18 cellular contexts compared by ENCODE assay signal in genomic region chr3:99751649-99752048, GRCh38.
DNase-seq lines count a peak whose midpoint lies in the region; ATAC-seq, FAIRE-seq and TF ChIP-seq lines count a peak whose summit lies in the region.
"Had no signal": no experiment of that assay in that cellular context is flagged by ENCODE, and none has a peak within 500 bp of the region (broad histone marks: within the 10 kb centered on the region; RNA-seq: fewer than 3 reads in every experiment).

No MANE protein-coding gene starts in this region.

- peak overlapping the region; percentile 13 for H2AFZ ChIP-seq in keratinocyte (ENCODE audit: control insufficient read depth, low read length)
- H2AFZ ChIP-seq: hepatocyte had no signal

- peak overlapping the region; percentile 68 for H3K4me2 ChIP-seq in keratinocyte (ENCODE audit: control insufficient read depth, extremely low read depth, insufficient read depth, low read depth, low read length)
- H3K4me2 ChIP-seq: A549, hepatocyte, KMS-11 had no signal

- H3K4me1 Mint-ChIP-seq in glutamatergic neuron (ENCODE audit: low read depth, unreplicated experiment), result no peaks in the 10 kb centered on the region
- no peaks in the 10 kb centered on the region for H3K4me1 Mint-ChIP-seq in activated T-helper 17 cell treated with anti-CD3 and anti-CD28 coated beads, Interleukin-2, amount 50 U/mL, for 72 hours

- peak; percentile 59 for DNase-seq in ACHN
- peak; percentile 84 for DNase-seq in LHCN-M2 (ENCODE audit: low read depth)
- peak; percentile 81 to 90 for DNase-seq in cardiac fibroblast (ENCODE audit: low read depth in 2 of 2)
- no peak for DNase-seq in keratinocyte (ENCODE audit: low read depth, low spot score)
- no peak for DNase-seq in NCI-H82 treated with DMSO at 0.1 percent for 48 hours (lab: John Stamatoyannopoulos, UW; ENCODE audit: unreplicated experiment)
- no peak for DNase-seq in left colon
- no peak for DNase-seq in glutamatergic neuron
- DNase-seq: activated CD4-positive, CD25-positive, alpha-beta regulatory T cell; dorsolateral prefrontal cortex; lower lobe of right lung; stimulated activated CD4-positive, alpha-beta T cell treated with anti-CD3 and anti-CD28 coated beads, Interleukin-12 subunit alpha, Interleukin-12 subunit beta, amount 100 ng/mL, for 4 hours; trophoblast cell had no signal

- H3K79me2 ChIP-seq in keratinocyte (ENCODE audit: control insufficient read depth, insufficient read depth, low read length), result no peaks in the 10 kb centered on the region
- H3K79me2 ChIP-seq: hepatocyte had no signal

- H3K9me3 ChIP-seq in keratinocyte (ENCODE audit: control insufficient read depth, low read depth, low read length), result no peaks in the 10 kb centered on the region
- H3K9me3 ChIP-seq: A549, lower lobe of right lung, neutrophil had no signal

- no peak overlapping the region for H3K27ac Mint-ChIP-seq in glutamatergic neuron (ENCODE audit: unreplicated experiment)
- no peak overlapping the region for H3K27ac Mint-ChIP-seq in activated T-helper 17 cell treated with anti-CD3 and anti-CD28 coated beads, Interleukin-2, amount 50 U/mL, for 72 hours
- H3K27ac Mint-ChIP-seq: activated naive CD8-positive, alpha-beta T cell had no signal

- in situ Hi-C loops in ACHN (cut with HindIII; ENCODE audit: low pct_ligation_motif_present, low pct_unique_long_range_greater_than_20kb, low sequenced_read_pairs), result no loop called here

- H3K4me3 ChIP-seq in cardiac fibroblast (replicated peaks in 1 of 2; ENCODE audit: low read depth in 2 of 2, low read length in 2 of 2), result no peak overlapping the region
- no peak overlapping the region for H3K4me3 ChIP-seq in keratinocyte (ENCODE audit: control insufficient read depth in 2 of 3, extremely low read depth in 1 of 3, insufficient read depth in 2 of 3, low read depth in 1 of 3, low read length in 3 of 3)
- H3K4me3 ChIP-seq: A549, dorsolateral prefrontal cortex, hepatocyte, lower lobe of right lung had no signal

- TF ChIP-seq CTCF in cardiac fibroblast (IDR thresholded peaks at IDR 0.05; ENCODE audit: low read depth, low read length) (no peak), keratinocyte (optimal IDR thresholded peaks at IDR 0.05 in 1 of 3, IDR thresholded peaks at IDR 0.05 in 1 of 3, conservative IDR thresholded peaks at IDR 0.05 in 1 of 3; ENCODE audit: extremely low read depth in 1 of 3, insufficient read depth in 2 of 3, low read length in 3 of 3) (no peak), glutamatergic neuron (IDR thresholded peaks at IDR 0.05; ENCODE audit: partially characterized antibody, unreplicated experiment) (no peak)

- H3K36me3 Mint-ChIP-seq in glutamatergic neuron (ENCODE audit: unreplicated experiment), result no peaks in the 10 kb centered on the region
- no peaks in the 10 kb centered on the region for H3K36me3 Mint-ChIP-seq in activated T-helper 17 cell treated with anti-CD3 and anti-CD28 coated beads, Interleukin-2, amount 50 U/mL, for 72 hours (ENCODE audit: low read depth)
- H3K36me3 Mint-ChIP-seq: activated naive CD8-positive, alpha-beta T cell had no signal

- no peaks in the 10 kb centered on the region for H3K9me1 ChIP-seq in keratinocyte (ENCODE audit: control insufficient read depth, extremely low read depth, insufficient read depth, low read length)

- no peaks in the 10 kb centered on the region for H3K9me3 Mint-ChIP-seq in glutamatergic neuron (ENCODE audit: unreplicated experiment)
- no peaks in the 10 kb centered on the region for H3K9me3 Mint-ChIP-seq in activated T-helper 17 cell treated with anti-CD3 and anti-CD28 coated beads, Interleukin-2, amount 50 U/mL, for 72 hours

- dilution Hi-C loops in keratinocyte (cut with MboI; ENCODE audit: extremely low pct_ligation_motif_present, low sequenced_read_pairs), result loop anchor here (25.0 kb wide), 1 partner anchor 739 kb away; no protein-coding TSS in a partner anchor

- peaks cover 21% of the 10 kb centered on the region for H3K4me1 ChIP-seq in keratinocyte (ENCODE audit: control insufficient read depth, extremely low read depth, insufficient read depth, low read length)
- H3K4me1 ChIP-seq: A549, lower lobe of right lung had no signal

- no peaks in the 10 kb centered on the region for H3K27me3 Mint-ChIP-seq in glutamatergic neuron (ENCODE audit: unreplicated experiment)
- H3K27me3 Mint-ChIP-seq in activated T-helper 17 cell treated with anti-CD3 and anti-CD28 coated beads, Interleukin-2, amount 50 U/mL, for 72 hours, result peaks cover 7% of the 10 kb centered on the region

- H3K36me3 ChIP-seq in keratinocyte (ENCODE audit: control insufficient read depth in 2 of 2, extremely low read depth in 1 of 2, insufficient read depth in 2 of 2, low read length in 2 of 2), result no peaks in the 10 kb centered on the region
- H3K36me3 ChIP-seq: lower lobe of right lung, neutrophil had no signal

- H3K9ac ChIP-seq in keratinocyte (ENCODE audit: control insufficient read depth, extremely low read depth, insufficient read depth, low read length), result no peak overlapping the region
- H3K9ac ChIP-seq: KMS-11 had no signal

- peak; percentile 23 for FAIRE-seq in keratinocyte (lab: Jason Lieb, UNC)
- FAIRE-seq: A549 had no signal

- ATAC-seq in left colon, result no peak
- no peak for ATAC-seq in activated T-helper 17 cell treated with anti-CD3 and anti-CD28 coated beads, Interleukin-2, amount 50 U/mL, for 72 hours (replicated peaks)
- ATAC-seq: A549, lower lobe of right lung had no signal

- H3K27me3 ChIP-seq in keratinocyte (ENCODE audit: control insufficient read depth, extremely low read depth, insufficient read depth, low read length), result no peaks in the 10 kb centered on the region
- H3K27me3 ChIP-seq: dorsolateral prefrontal cortex, hepatocyte had no signal

- no peaks in the 10 kb centered on the region for H4K20me1 ChIP-seq in keratinocyte (ENCODE audit: control insufficient read depth, extremely low read depth, insufficient read depth, low read length)

- peak overlapping the region; percentile 46 for H3K27ac ChIP-seq in keratinocyte (ENCODE audit: control insufficient read depth, insufficient read depth, low read length)
- H3K27ac ChIP-seq: A549, dorsolateral prefrontal cortex, hepatocyte, KMS-11, lower lobe of right lung, neutrophil had no signal

- intact Hi-C loops in left colon (cut with DNase I, micrococcal nuclease), result loop anchor here in 1 of 2 donors (5.0 to 10.0 kb wide), 2 partner anchors 247 to 729 kb away; no protein-coding TSS in a partner anchor

- no peak overlapping the region for H3K4me3 Mint-ChIP-seq in glutamatergic neuron (ENCODE audit: unreplicated experiment)
- H3K4me3 Mint-ChIP-seq in activated T-helper 17 cell treated with anti-CD3 and anti-CD28 coated beads, Interleukin-2, amount 50 U/mL, for 72 hours, result no peak overlapping the region
- H3K4me3 Mint-ChIP-seq: activated naive CD8-positive, alpha-beta T cell had no signal

Comparison
In these comparisons a context has a peak if more than half of its experiments do, and no peak if none do; other contexts are left out.
1. DNase-seq: peak in ACHN (single experiment), LHCN-M2 (single experiment) and cardiac fibroblast (2 of 2); none in keratinocyte (single experiment), NCI-H82 treated with DMSO at 0.1 percent for 48 hours (single experiment), left colon (0 of 2) and glutamatergic neuron (single experiment).